ENCODE assay signal across 8 cellular contexts in the genomic region with DNA sequence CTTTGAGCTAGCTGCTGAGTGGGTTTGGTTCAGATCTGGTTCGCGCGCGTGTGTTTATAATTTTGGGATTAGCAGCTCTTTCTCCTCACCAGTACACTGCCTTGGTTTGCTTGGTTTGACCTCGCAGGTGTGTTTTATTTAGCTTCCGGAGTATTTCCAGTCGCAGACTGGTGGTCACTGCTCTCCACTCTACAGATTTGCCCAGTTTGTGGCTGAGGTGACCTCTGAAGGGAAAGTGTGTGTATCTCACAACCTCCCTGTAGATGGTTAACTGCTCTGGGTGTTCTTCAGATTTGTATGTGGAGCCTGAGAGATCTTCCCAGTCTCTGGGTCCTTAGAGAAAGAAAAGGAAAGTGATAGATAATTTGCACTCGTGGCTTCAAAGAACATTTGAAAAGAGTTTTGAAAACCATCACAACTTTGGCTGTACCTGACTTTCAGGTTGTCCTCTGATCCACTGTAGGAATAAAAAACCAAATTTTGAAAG. TPM values are rescaled to one million over a fixed set of nuclear protein-coding genes. Genes with fewer than 3 reads are reported as not detected.
A peak's percentile ranks its signal among the peaks of the same experiment; 100 is the strongest.
DNase-seq lines count a peak whose midpoint lies in the region; ATAC-seq and TF ChIP-seq lines count a peak whose summit lies in the region.

No MANE protein-coding gene starts in this region.

- ATAC-seq in GM18502 (IDR thresholded peaks at IDR 0.05; ENCODE audit: poor library complexity, unreplicated experiment), result no peak

- H3K4me1 Mint-ChIP-seq in activated naive CD4-positive, alpha-beta T cell treated with anti-CD3 and anti-CD28 coated beads, Interleukin-2, amount 50 U/mL, for 24 hours, result peaks cover 49% of the 10 kb centered on the region

- H3K27ac ChIP-seq in esophagus (ENCODE audit: low read depth in 2 of 2, low read length in 1 of 2) (peak overlapping the region; percentile 86 to 94), osteoblast (ENCODE audit: low read depth, low read length) (peak overlapping the region; percentile 88)

- H3K9me3 Mint-ChIP-seq in activated naive CD4-positive, alpha-beta T cell treated with anti-CD3 and anti-CD28 coated beads, Interleukin-2, amount 50 U/mL, for 24 hours, result no peaks in the 10 kb centered on the region

- H3K4me1 ChIP-seq in esophagus (ENCODE audit: control insufficient read depth in 2 of 2, insufficient read depth in 2 of 2, low read length in 1 of 2), result no peaks in the 10 kb centered on the region
- H3K4me1 ChIP-seq in osteoblast (ENCODE audit: insufficient read depth, low read length), result peaks cover 22% of the 10 kb centered on the region

- H3K27me3 Mint-ChIP-seq in activated naive CD4-positive, alpha-beta T cell treated with anti-CD3 and anti-CD28 coated beads, Interleukin-2, amount 50 U/mL, for 24 hours, result peaks cover 20% of the 10 kb centered on the region

- H3K27ac Mint-ChIP-seq in activated naive CD4-positive, alpha-beta T cell treated with anti-CD3 and anti-CD28 coated beads, Interleukin-2, amount 50 U/mL, for 24 hours, result peak overlapping the region; percentile 94

- H4K20me1 ChIP-seq in osteoblast (ENCODE audit: insufficient read depth, low read length), result peaks cover 3% of the 10 kb centered on the region

- peaks cover 75% of the 10 kb centered on the region for H3K79me2 ChIP-seq in osteoblast (ENCODE audit: insufficient read depth, low read length)

- H3K36me3 Mint-ChIP-seq in activated naive CD4-positive, alpha-beta T cell treated with anti-CD3 and anti-CD28 coated beads, Interleukin-2, amount 50 U/mL, for 24 hours, result peaks cover 2% of the 10 kb centered on the region

- H2AFZ ChIP-seq in osteoblast (ENCODE audit: low read length), result peak overlapping the region; percentile 100

- H3K36me3 ChIP-seq in esophagus (ENCODE audit: control insufficient read depth in 2 of 2, insufficient read depth in 2 of 2, low read length in 1 of 2) (no peaks in the 10 kb centered on the region), osteoblast (ENCODE audit: insufficient read depth, low read length) (no peaks in the 10 kb centered on the region)

- 0 to 1% methylated on average over 8 of the region's 8 CpGs for WGBS in esophagus, 2 donors

- H3K4me2 ChIP-seq in osteoblast (ENCODE audit: insufficient read depth, low read length), result peak overlapping the region; percentile 99

- TF ChIP-seq CTCF in osteoblast (IDR thresholded peaks at IDR 0.05; ENCODE audit: extremely low read depth, low read depth, low read length), result no peak

- peak overlapping the region; percentile 85 to 98 for H3K4me3 ChIP-seq in esophagus (ENCODE audit: low read depth in 1 of 2, low read length in 2 of 2)
- peak overlapping the region; percentile 100 for H3K4me3 ChIP-seq in osteoblast (ENCODE audit: insufficient read depth, low read length)

- no peak for DNase-seq in activated naive CD4-positive, alpha-beta T cell (lab: John Stamatoyannopoulos, UW)
- DNase-seq in RPMI8226 (peak; percentile 32), osteoblast (ENCODE audit: insufficient read length, low spot score, missing footprints) (peak; percentile 80), NCI-H1436 (lab: John Stamatoyannopoulos, UW) (no peak), cerebellar cortex (ENCODE audit: low spot score) (no peak)

- H3K27me3 ChIP-seq in esophagus (ENCODE audit: control insufficient read depth in 1 of 2, insufficient read depth in 2 of 2, low read length in 2 of 2), result no peaks in the 10 kb centered on the region
- H3K27me3 ChIP-seq in osteoblast (ENCODE audit: insufficient read depth, low read length), result no peaks in the 10 kb centered on the region

- peak overlapping the region; percentile 99 for H3K4me3 Mint-ChIP-seq in activated naive CD4-positive, alpha-beta T cell treated with anti-CD3 and anti-CD28 coated beads, Interleukin-2, amount 50 U/mL, for 24 hours

- no peaks in the 10 kb centered on the region for H3K9me3 ChIP-seq in esophagus (ENCODE audit: control insufficient read depth in 2 of 2, insufficient read depth in 1 of 2, low read depth in 1 of 2, low read length in 1 of 2)
- H3K9me3 ChIP-seq in osteoblast (ENCODE audit: low read depth, low read length), result no peaks in the 10 kb centered on the region

RNA-seq across cellular contexts. Expression of gene ZNF277, which starts 0.7 kb away (rescaled TPM):
- 10 to 100 TPM; 10.3 to 14.5 TPM for polyA plus RNA-seq in esophagus
- total RNA-seq in osteoblast, result 58.6 and 69.8 TPM in 2 replicates

RNA-seq across cellular contexts. Expression of gene DOCK4, which starts 0.9 kb away (rescaled TPM):
- polyA plus RNA-seq in esophagus, result 1 to 10 TPM; 1.8 to 2.9 TPM
- 31.5 and 31.8 TPM in 2 replicates for total RNA-seq in osteoblast

Comparison
In these comparisons a context has a peak if more than half of its experiments do, and no peak if none do; other contexts are left out.
1. DNase-seq: peak in RPMI8226 (single experiment) and osteoblast (single experiment); none in activated naive CD4-positive, alpha-beta T cell (0 of 4), NCI-H1436 (single experiment) and cerebellar cortex (single experiment).